Comparison of ENCODE assay signal across 8 cellular contexts in genomic region chr6:166955121-166955864, GRCh38. TPM values are rescaled to one million over a fixed set of nuclear protein-coding genes. Genes with fewer than 3 reads are reported as not detected.
DNase-seq lines count a peak whose midpoint lies in the region; ATAC-seq and TF ChIP-seq lines count a peak whose summit lies in the region.

No MANE protein-coding gene starts in this region.

- peak; percentile 33 for DNase-seq in DMS 273 (lab: John Stamatoyannopoulos, UW; ENCODE audit: unreplicated experiment)
- no peak for DNase-seq in DMS 273 treated with DMSO at 0.1 percent for 48 hours (lab: John Stamatoyannopoulos, UW)
- DNase-seq in SK-N-MC (ENCODE audit: low read depth, low spot score): no peak
- DNase-seq in caudate nucleus (lab: John Stamatoyannopoulos, UW): no peak
- peak in 2 of 3 donors; percentile 47 to 64 for DNase-seq in right lobe of liver
- no peak for DNase-seq in sciatic nerve (ENCODE audit: low spot score)

- H3K27me3 ChIP-seq in right lobe of liver: no peaks in the 10 kb centered on the region
- no peaks in the 10 kb centered on the region for H3K27me3 ChIP-seq in stomach smooth muscle (ENCODE audit: control insufficient read depth in 1 of 2, insufficient read depth in 2 of 2, low read length in 2 of 2)

- WGBS in right lobe of liver (ENCODE audit: insufficient coverage, low coverage, low lambda C conversion rate, missing lambda C conversion rate): 76% methylated on average over 45 of the region's 52 CpGs

- TF ChIP-seq POLR2A in right lobe of liver (IDR thresholded peaks at IDR 0.05): no peak

- H3K9me3 ChIP-seq in SK-N-MC (ENCODE audit: low read depth, low read length): no peaks in the 10 kb centered on the region
- no peaks in the 10 kb centered on the region for H3K9me3 ChIP-seq in right lobe of liver
- H3K9me3 ChIP-seq in stomach smooth muscle (ENCODE audit: control insufficient read depth in 2 of 2, low read length in 2 of 2): no peaks in the 10 kb centered on the region

- H3K4me3 ChIP-seq in SK-N-MC (peak overlapping the region; percentile 92), right lobe of liver (peak overlapping the region; percentile 86 to 97 (median 87)), stomach smooth muscle (ENCODE audit: low read length in 2 of 2) (peak overlapping the region; percentile 80 to 81)

- ATAC-seq in right lobe of liver (no peak), sciatic nerve (no peak), GM18867 (IDR thresholded peaks at IDR 0.05; ENCODE audit: unreplicated experiment) (no peak)

- intact Hi-C loops in right lobe of liver (cut with DNase I): no loop called here
- intact Hi-C loops in sciatic nerve (cut with DNase I): no loop called here

- H3K36me3 ChIP-seq in SK-N-MC (ENCODE audit: insufficient read depth, low read length) (no peaks in the 10 kb centered on the region), right lobe of liver (no peaks in the 10 kb centered on the region), stomach smooth muscle (ENCODE audit: control insufficient read depth in 2 of 2, insufficient read depth in 2 of 2, low read length in 2 of 2) (peaks cover 3 to 4% of the 10 kb centered on the region in 2 donors)

- H3K9ac ChIP-seq in SK-N-MC (ENCODE audit: insufficient read length) (peak overlapping the region; percentile 29), stomach smooth muscle (ENCODE audit: low read length in 2 of 2) (peak overlapping the region; percentile 29 to 51)

- no peak overlapping the region for H3K27ac ChIP-seq in SK-N-MC
- H3K27ac ChIP-seq in caudate nucleus (ENCODE audit: low read depth, low read length): peak overlapping the region; percentile 62
- H3K27ac ChIP-seq in right lobe of liver: peak overlapping the region in 2 of 3 donors; percentile 45 to 84
- H3K27ac ChIP-seq in stomach smooth muscle (ENCODE audit: low read length): no peak overlapping the region

- H3K4me1 ChIP-seq in right lobe of liver (peaks cover 0 to 3% (median 0%) of the 10 kb centered on the region in 4 donors), stomach smooth muscle (ENCODE audit: control insufficient read depth, insufficient read depth, low read length) (peaks cover 23% of the 10 kb centered on the region)

- no peak for TF ChIP-seq CTCF in right lobe of liver (IDR thresholded peaks at IDR 0.05)

RNA-seq across cellular contexts. Expression of gene RNASET2, which starts 1.1 kb away (rescaled TPM):
- total RNA-seq in right lobe of liver (10 to 100 TPM; 21.7 to 48.4 (median 30.8) TPM), sciatic nerve (70.4 TPM)

RNA-seq across cellular contexts. Expression of gene CEP43, which starts 43.9 kb away (rescaled TPM):
- 10 to 100 TPM; 11.7 to 23.5 (median 19.7) TPM for total RNA-seq in right lobe of liver
- 18.8 TPM for total RNA-seq in sciatic nerve

Comparison
In these comparisons a context has a peak if more than half of its experiments do, and no peak if none do; other contexts are left out.
1. DNase-seq: peak in DMS 273 (single experiment) and right lobe of liver (2 of 3); none in DMS 273 treated with DMSO at 0.1 percent for 48 hours (single experiment), SK-N-MC (single experiment), caudate nucleus (0 of 61) and sciatic nerve (single experiment).
2. H3K27ac ChIP-seq: peak in caudate nucleus (single experiment) and right lobe of liver (2 of 3); none in SK-N-MC (single experiment) and stomach smooth muscle (single experiment).
3. Peak in every context shown above with its lines, with median percentiles within 50 percentile points of each other: H3K4me3 ChIP-seq.